ENCODE assay signal across 26 cellular contexts in genomic region chr17:73025041-73025440, GRCh38.
"Had no signal": no experiment of that assay in that cellular context is flagged by ENCODE, and none has a peak within 500 bp of the region (broad histone marks: within the 10 kb centered on the region; RNA-seq: fewer than 3 reads in every experiment).

No MANE protein-coding gene starts in this region.

- H3K9me3 ChIP-seq: adrenal gland had no signal

- H3K27ac ChIP-seq: adrenal gland, breast epithelium, SJSA1 had no signal

- H3K4me3 ChIP-seq: adrenal gland, breast epithelium, SJSA1 had no signal

- DNase-seq: activated CD4-positive, alpha-beta T cell treated with anti-CD3 and anti-CD28 coated beads for 48 hours; activated CD4-positive, alpha-beta T cell treated with anti-CD3 and anti-CD28 coated beads, Interleukin-2, amount 50 U/mL, for 4 hours; activated CD4-positive, CD25-positive, alpha-beta regulatory T cell treated with anti-CD3 and anti-CD28 coated beads, Interleukin-2, amount 50 U/mL, for 72 hours; activated CD8-positive, alpha-beta memory T cell treated with anti-CD3 and anti-CD28 coated beads, Interleukin-2, amount 50 U/mL, for 48 hours; activated CD8-positive, alpha-beta T cell treated with anti-CD3 and anti-CD28 coated beads, Interleukin-2, amount 10 ng/mL, durations not matched to agents 7 days and 5 days; activated naive CD4-positive, alpha-beta T cell treated with anti-CD3 and anti-CD28 coated beads, Interleukin-2, amount 50 U/mL, for 16 hours; activated naive CD8-positive, alpha-beta T cell treated with anti-CD3 and anti-CD28 coated beads, Interleukin-2, amount 10 ng/mL, durations not matched to agents 7 days and 5 days; activated T-cell treated with anti-CD3 and anti-CD28 coated beads, Interleukin-2, amount 50 U/mL, for 1 hour; adrenal gland; anterior cingulate cortex; caudate nucleus; Kasumi-1; KBM-7; NCI-H146; NCI-H187 treated with DMSO at 0.1 percent for 48 hours; NCI-H2081 treated with DMSO at 0.1 percent for 48 hours; NCI-H345; NCI-H510A; NCI-H82; SHP77; SW 1271 had no signal

- H3K27me3 Mint-ChIP-seq: activated naive CD8-positive, alpha-beta T cell treated with anti-CD3 and anti-CD28 coated beads, Interleukin-2, amount 10 ng/mL, durations not matched to agents 7 days and 5 days had no signal

- H3K27me3 ChIP-seq: adrenal gland, breast epithelium, SJSA1 had no signal

- H3K4me3 Mint-ChIP-seq: activated CD8-positive, alpha-beta T cell treated with anti-CD3 and anti-CD28 coated beads, Interleukin-2, amount 10 ng/mL, durations not matched to agents 7 days and 5 days; activated naive CD8-positive, alpha-beta T cell treated with anti-CD3 and anti-CD28 coated beads, Interleukin-2, amount 10 ng/mL, durations not matched to agents 7 days and 5 days; T-helper 1 cell treated with Interleukin-12 subunit alpha and Interleukin-12 subunit beta and Interleukin-4 antibody, amounts not matched to agents 30 μg/mL and 1 μg/mL, for 36 hours; WTC11 had no signal

- H3K4me1 Mint-ChIP-seq: activated naive CD8-positive, alpha-beta T cell treated with anti-CD3 and anti-CD28 coated beads, Interleukin-2, amount 10 ng/mL, durations not matched to agents 7 days and 5 days had no signal

- ATAC-seq: activated CD8-positive, alpha-beta T cell treated with anti-CD3 and anti-CD28 coated beads, Interleukin-2, amount 10 ng/mL, durations not matched to agents 7 days and 5 days; SK-N-SH treated with all-trans-retinoic acid at 6 μM for 48 hours; WTC11 had no signal

- H3K27ac Mint-ChIP-seq: activated CD8-positive, alpha-beta T cell treated with anti-CD3 and anti-CD28 coated beads, Interleukin-2, amount 10 ng/mL, durations not matched to agents 7 days and 5 days; activated naive CD8-positive, alpha-beta T cell treated with anti-CD3 and anti-CD28 coated beads, Interleukin-2, amount 10 ng/mL, durations not matched to agents 7 days and 5 days; T-helper 1 cell treated with Interleukin-12 subunit alpha and Interleukin-12 subunit beta and Interleukin-4 antibody, amounts not matched to agents 30 μg/mL and 1 μg/mL, for 36 hours; WTC11 had no signal

- H3K4me1 ChIP-seq: adrenal gland, breast epithelium, SJSA1 had no signal

- H3K36me3 ChIP-seq: adrenal gland, breast epithelium, SJSA1 had no signal
